Comparison of ENCODE assay signal across 4 cellular contexts in the genomic region with DNA sequence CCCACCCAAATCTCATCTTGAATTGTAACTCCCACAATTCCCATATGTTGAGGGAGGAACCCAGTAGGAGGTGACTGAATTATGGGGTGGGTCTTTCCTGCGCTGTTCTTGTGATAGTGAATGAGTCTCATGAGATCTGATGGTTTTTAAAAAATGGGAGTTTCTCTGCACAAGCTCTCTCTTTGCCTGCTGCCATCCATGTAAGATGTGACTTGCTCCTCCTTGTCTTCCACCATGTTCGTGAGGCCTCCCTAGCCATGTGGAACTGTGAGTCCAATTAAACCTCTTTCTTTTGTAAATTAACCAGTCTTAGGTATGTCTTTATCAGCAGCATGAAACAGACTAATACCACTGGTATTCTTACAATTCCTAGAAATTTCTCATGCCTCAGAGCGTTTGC.
DNase-seq lines count a peak whose midpoint lies in the region; ATAC-seq, FAIRE-seq and TF ChIP-seq lines count a peak whose summit lies in the region.
"Not testable (repeated sequence)": the region's sequence is repeated elsewhere in the genome, so short reads cannot be mapped to it uniquely, and the experiment has no call there.

No MANE protein-coding gene starts in this region.

- BruUV-seq in K562 (replicated peaks; lab: Mats Ljungman, UMichigan); HepG2 (replicated peaks; lab: Mats Ljungman, UMichigan): not testable (repeated sequence)

- not testable (repeated sequence) for H3K4me2 ChIP-seq in K562 (ENCODE audit: insufficient read depth, low read length); HepG2 (ENCODE audit: low read depth, low read length)

- intact Hi-C loops in K562 (cut with micrococcal nuclease); HepG2 (cut with micrococcal nuclease; ENCODE audit: unreplicated experiment): not testable (repeated sequence)

- not testable (repeated sequence) for H3K4me3 ChIP-seq in HEK293 (ENCODE audit: low read depth, low read length); K562; HepG2 (replicated peaks in 1 of 3; ENCODE audit: insufficient read depth in 1 of 3, low read depth in 2 of 3, low read length in 3 of 3)

- H3K36me3 Mint-ChIP-seq in endothelial cell (ENCODE audit: low read depth, unreplicated experiment): peaks cover 54% of the 10 kb centered on the region

- not testable (repeated sequence) for H3K4me1 ChIP-seq in HEK293 (ENCODE audit: control insufficient read depth, insufficient read depth, low read length); K562 (replicated peaks in 1 of 2; ENCODE audit: control insufficient read depth in 2 of 2, insufficient read depth in 2 of 2, low read length in 2 of 2); HepG2 (ENCODE audit: insufficient read depth, low read length)

- ATAC-seq in K562, HepG2: not testable (repeated sequence)

- not testable (repeated sequence) for TF ChIP-seq RAD21 in K562 (CRISPR knock-in tag; conservative IDR thresholded peaks at IDR 0.05 in 1 of 2, IDR thresholded peaks at IDR 0.05 in 1 of 2); HepG2 (CRISPR knock-in tag; IDR thresholded peaks at IDR 0.05)

- not testable (repeated sequence) for TF ChIP-seq EP300 in K562 (IDR thresholded peaks at IDR 0.05; ENCODE audit: low read length); HepG2 (IDR thresholded peaks at IDR 0.05; ENCODE audit: low read depth in 2 of 2, low read length in 2 of 2); HepG2 (CRISPR knock-in tag; IDR thresholded peaks at IDR 0.05; ENCODE audit: borderline replicate concordance)

- not testable (repeated sequence) for H3K79me2 ChIP-seq in K562 (ENCODE audit: control insufficient read depth, insufficient read depth, low read length); HepG2 (ENCODE audit: insufficient read depth, low read length)

- H3K36me3 ChIP-seq in HEK293 (ENCODE audit: control insufficient read depth in 2 of 2, insufficient read depth in 1 of 2, low read length in 2 of 2): peaks cover 0 to 44% of the 10 kb centered on the region in 2 experiments; a peak in 1 of 3 replicates
- peaks cover 25% of the 10 kb centered on the region for H3K36me3 ChIP-seq in K562 (ENCODE audit: control insufficient read depth, insufficient read depth, low read length)
- not testable (repeated sequence) for H3K36me3 ChIP-seq in HepG2 (replicated peaks in 1 of 2; ENCODE audit: control insufficient read depth in 1 of 2, insufficient read depth in 2 of 2, low read length in 2 of 2)

- CTCF ChIA-PET in HEK293 (lab: Yijun Ruan, JAX); K562 (lab: Yijun Ruan, JAX; ENCODE audit: low intra/inter-chr PET ratio); HepG2 (lab: Yijun Ruan, JAX; ENCODE audit: low intra/inter-chr PET ratio, low total read pairs): not testable (repeated sequence)

- TF ChIP-seq CTCF in HEK293 (tag by site-specific recombination; IDR thresholded peaks at IDR 0.05); K562 (IDR thresholded peaks at IDR 0.05 in 2 of 3, conservative IDR thresholded peaks at IDR 0.05 in 1 of 3; ENCODE audit: insufficient read depth in 2 of 3, low read depth in 1 of 3, low read length in 3 of 3); endothelial cell (IDR thresholded peaks at IDR 0.05; ENCODE audit: unreplicated experiment); HepG2 (CRISPR knock-in tag; IDR thresholded peaks at IDR 0.05): not testable (repeated sequence)

- H3K27ac Mint-ChIP-seq in endothelial cell (ENCODE audit: unreplicated experiment): peak overlapping the region; percentile 22

- H3K9me3 Mint-ChIP-seq in endothelial cell (ENCODE audit: unreplicated experiment): not testable (repeated sequence)

- not testable (repeated sequence) for H4K20me1 ChIP-seq in K562 (replicated peaks; ENCODE audit: control insufficient read depth, insufficient read depth, low read length); HepG2 (ENCODE audit: insufficient read depth, low read length)

- not testable (repeated sequence) for H3K4me1 Mint-ChIP-seq in endothelial cell (ENCODE audit: unreplicated experiment)

- in situ Hi-C loops in K562 (cut with MboI); HepG2 (cut with HindIII; ENCODE audit: extremely low pct_ligation_motif_present, low pct_unique_long_range_greater_than_20kb): not testable (repeated sequence)

- not testable (repeated sequence) for H3K27me3 Mint-ChIP-seq in endothelial cell (ENCODE audit: unreplicated experiment)

- not testable (repeated sequence) for DNase-seq in K562 (ENCODE audit: extremely low read depth in 1 of 4, low spot score in 3 of 4); endothelial cell (ENCODE audit: low spot score); HepG2 (ENCODE audit: low spot score)

- not testable (repeated sequence) for FAIRE-seq in K562 (lab: Jason Lieb, UNC); HepG2 (lab: Jason Lieb, UNC)

- H3K4me3 Mint-ChIP-seq in endothelial cell (ENCODE audit: unreplicated experiment): not testable (repeated sequence)

- H3K9me3 ChIP-seq in HEK293 (ENCODE audit: control insufficient read depth, insufficient read depth, low read depth, low read length); K562 (replicated peaks; ENCODE audit: control insufficient read depth, insufficient read depth, low read depth, low read length); HepG2 (ENCODE audit: low read length): not testable (repeated sequence)

- not testable (repeated sequence) for H3K9me1 ChIP-seq in K562 (ENCODE audit: control insufficient read depth, insufficient read depth, low read length)

- H3K9ac ChIP-seq in K562 (ENCODE audit: insufficient read depth in 1 of 2, low read depth in 2 of 2, low read length in 2 of 2); HepG2 (ENCODE audit: insufficient read depth, low read depth, low read length): not testable (repeated sequence)

- POLR2A ChIA-PET in HEK293 (lab: Yijun Ruan, JAX); K562 (lab: Yijun Ruan, JAX); HepG2 (lab: Yijun Ruan, JAX): not testable (repeated sequence)

- H3K27me3 ChIP-seq in K562 (ENCODE audit: control insufficient read depth in 2 of 2, insufficient read depth in 2 of 2, low read length in 2 of 2); HepG2 (ENCODE audit: control insufficient read depth in 1 of 2, insufficient read depth in 2 of 2, low read length in 2 of 2): not testable (repeated sequence)

- not testable (repeated sequence) for TF ChIP-seq POLR2A in K562 (conservative IDR thresholded peaks at IDR 0.05); HepG2 (IDR thresholded peaks at IDR 0.05; ENCODE audit: insufficient read depth in 1 of 2, low read depth in 2 of 2, low read length in 2 of 2)

- WGBS in K562 (ENCODE audit: insufficient coverage, low coverage, missing lambda C conversion rate): 85% methylated on average over 3 of the region's 3 CpGs
- WGBS in HepG2 (ENCODE audit: low lambda C conversion rate): 90% methylated on average over 3 of the region's 3 CpGs

- H3K27ac ChIP-seq in HEK293 (ENCODE audit: extremely low read depth, low read depth, low read length); K562 (ENCODE audit: extremely low read depth, low read depth, low read length); HepG2 (ENCODE audit: extremely low read length, insufficient read depth, low read length): not testable (repeated sequence)

- H2AFZ ChIP-seq in K562 (ENCODE audit: low read depth, low read length); HepG2 (ENCODE audit: low read length): not testable (repeated sequence)

TF ChIP-seq in HEK293, 187 proteins besides CTCF, POLR2A, EP300 and RAD21:
- peak; percentile 73 for TF ChIP-seq SETDB1 (IDR thresholded peaks at IDR 0.05; ENCODE audit: insufficient read length, low read length)

TF ChIP-seq in K562, 482 proteins besides CTCF, POLR2A, EP300 and RAD21:
- TF ChIP-seq CC2D1A (IDR thresholded peaks at IDR 0.05): 0 out of 2 replicates have a peak, but pooled peaks have one; percentile 15
- TF ChIP-seq ZNF431 (CRISPR knock-in tag; IDR thresholded peaks at IDR 0.05): peak; percentile 99

TF ChIP-seq in HepG2, 621 proteins besides CTCF, POLR2A, EP300 and RAD21:
- peak; percentile 69; the same call in 1 of the 2 replicates for TF ChIP-seq ZNF431 (CRISPR knock-in tag; IDR thresholded peaks at IDR 0.05; ENCODE audit: borderline replicate concordance, low read depth)
